9 cellular contexts compared by ENCODE assay signal in the genomic region with DNA sequence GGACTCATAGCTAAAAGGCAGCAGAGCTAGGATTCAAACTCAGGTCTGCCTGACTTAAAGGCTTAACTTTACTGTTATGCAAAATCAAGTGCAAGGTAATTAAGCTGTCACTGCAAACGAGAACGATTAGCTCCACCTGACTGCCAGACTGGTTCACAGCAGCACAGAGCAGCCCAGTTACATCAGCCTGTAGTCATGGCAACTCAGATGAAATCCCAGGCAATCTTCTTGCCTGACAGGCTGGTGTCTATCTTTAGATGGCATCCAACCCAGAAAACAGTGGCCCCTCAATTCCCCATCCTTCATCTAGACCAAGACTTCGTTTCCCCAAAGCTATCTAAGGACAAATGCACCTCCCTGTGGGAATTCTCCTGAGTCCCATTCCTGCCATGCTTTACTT.
DNase-seq lines count a peak whose midpoint lies in the region; ATAC-seq, FAIRE-seq and TF ChIP-seq lines count a peak whose summit lies in the region.
"Had no signal": no experiment of that assay in that cellular context is flagged by ENCODE, and none has a peak within 500 bp of the region (broad histone marks: within the 10 kb centered on the region; RNA-seq: fewer than 3 reads in every experiment).

No MANE protein-coding gene starts in this region.

- H2AK5ac ChIP-seq in mesendoderm (ENCODE audit: low read length) = no peak overlapping the region

- H3K18ac ChIP-seq in mesendoderm (ENCODE audit: low read length) = no peak overlapping the region

- H3K79me2 ChIP-seq in mesendoderm (ENCODE audit: control insufficient read depth, insufficient read depth, low read length) = no peaks in the 10 kb centered on the region

- H3K23ac ChIP-seq in mesendoderm (ENCODE audit: low read length) = no peak overlapping the region

- H3K4me2 ChIP-seq in mesendoderm (ENCODE audit: low read length) = no peak overlapping the region

- H3K4ac ChIP-seq in mesendoderm (ENCODE audit: low read depth, low read length) = no peak overlapping the region

- no CpG with 5 or more reads among the region's 3 CpGs for WGBS in mesendoderm (ENCODE audit: extremely low coverage, insufficient coverage, low lambda C conversion rate)

- no peak overlapping the region for H3K27ac ChIP-seq in mesendoderm (ENCODE audit: low read depth, low read length)
- H3K27ac ChIP-seq: Peyer's patch had no signal

- no peaks in the 10 kb centered on the region for H3K79me1 ChIP-seq in mesendoderm (ENCODE audit: low read length)

- peak; percentile 42 for TF ChIP-seq CTCF in D721Med (IDR thresholded peaks at IDR 0.05; ENCODE audit: insufficient read depth, missing control alignments)

- H3K56ac ChIP-seq in mesendoderm (ENCODE audit: low read length) = no peak overlapping the region

- DNase-seq in D721Med (ENCODE audit: insufficient read length, low spot score) (peak; percentile 60), NCI-H1694 treated with DMSO at 0.1 percent for 48 hours (lab: John Stamatoyannopoulos, UW) (peak; percentile 79), cerebellum (ENCODE audit: low spot score) (peak; percentile 52), mesendoderm (peak; percentile 96), retina (no peak), frontal cortex (ENCODE audit: low spot score in 2 of 2) (no peak)
- DNase-seq in effector CD8-positive, alpha-beta T cell (lab: John Stamatoyannopoulos, UW) = no peak
- DNase-seq: Peyer's patch had no signal

- no peak for FAIRE-seq in D721Med (lab: Jason Lieb, UNC)
- no peak for FAIRE-seq in frontal cortex (lab: Jason Lieb, UNC)

- H4K8ac ChIP-seq in mesendoderm (ENCODE audit: low read depth, low read length) = no peak overlapping the region

- no peak overlapping the region for H2BK15ac ChIP-seq in mesendoderm (replicated peaks; ENCODE audit: low read depth)

- no peaks in the 10 kb centered on the region for H3K27me3 ChIP-seq in mesendoderm (ENCODE audit: insufficient read depth, low read length, poor library complexity)
- H3K27me3 ChIP-seq: Peyer's patch had no signal

- no peak overlapping the region for H2BK5ac ChIP-seq in mesendoderm (ENCODE audit: low read length)

- no peak overlapping the region for H2BK120ac ChIP-seq in mesendoderm (ENCODE audit: low read depth, low read length)

- ATAC-seq in GM21576 (IDR thresholded peaks at IDR 0.05; ENCODE audit: unreplicated experiment) = no peak

- H3K9ac ChIP-seq in mesendoderm (ENCODE audit: low read length) = no peak overlapping the region

- H3K36me3 ChIP-seq in mesendoderm (ENCODE audit: control insufficient read depth, insufficient read depth, low read length) = peaks cover 3% of the 10 kb centered on the region

- H4K5ac ChIP-seq in mesendoderm (ENCODE audit: low read length) = no peak overlapping the region

- peaks cover 6% of the 10 kb centered on the region for H3K4me1 ChIP-seq in mesendoderm (ENCODE audit: control insufficient read depth, low read depth, low read length)
- H3K4me1 ChIP-seq: Peyer's patch had no signal

- no peak overlapping the region for H3K4me3 ChIP-seq in mesendoderm (ENCODE audit: low read length)
- H3K4me3 ChIP-seq: Peyer's patch had no signal

Comparison
In these comparisons a context has a peak if more than half of its experiments do, and no peak if none do; other contexts are left out.
1. DNase-seq: peak in D721Med (single experiment), NCI-H1694 treated with DMSO at 0.1 percent for 48 hours (single experiment), cerebellum (single experiment) and mesendoderm (single experiment); none in effector CD8-positive, alpha-beta T cell (single experiment), retina (single experiment) and frontal cortex (0 of 2).